8 cellular contexts compared by ENCODE assay signal in genomic region chr3:42539871-42540714, GRCh38. TPM values are rescaled to one million over a fixed set of nuclear protein-coding genes. Genes with fewer than 3 reads are reported as not detected.
DNase-seq lines count a peak whose midpoint lies in the region; ATAC-seq and TF ChIP-seq lines count a peak whose summit lies in the region.

No MANE protein-coding gene starts in this region.

- peak; percentile 88 for DNase-seq in Calu3
- no peak for DNase-seq in HFF-Myc (ENCODE audit: extremely low read depth, low read depth)
- peak; percentile 33 to 74 (median 47) for DNase-seq in adrenal gland
- DNase-seq in iPS-NIHi7 (ENCODE audit: extremely low spot score), result peak; percentile 95
- peak; percentile 68 to 75 for DNase-seq in stimulated activated CD4-positive, alpha-beta T cell treated with anti-CD3 and anti-CD28 coated beads, Interleukin-2, amount 100 ng/mL, for 24 hours
- no peak for DNase-seq in NCI-H446 treated with DMSO at 0.1 percent for 48 hours (lab: John Stamatoyannopoulos, UW)

- TF ChIP-seq CTCF in Calu3 (IDR thresholded peaks at IDR 0.05; ENCODE audit: unreplicated experiment) (peak; percentile 71), HFF-Myc (IDR thresholded peaks at IDR 0.05; ENCODE audit: low read depth, low read length, missing control alignments) (peak; percentile 78), adrenal gland (IDR thresholded peaks at IDR 0.05) (peak; percentile 38 to 71 (median 67))

- H3K36me3 ChIP-seq in adrenal gland (replicated peaks in 1 of 2), result no peaks in the 10 kb centered on the region

- TF ChIP-seq POLR2A in adrenal gland (IDR thresholded peaks at IDR 0.05), result no peak

- no TSS peak for BruUV-seq in Calu3 (replicated peaks; lab: Mats Ljungman, UMichigan)

- no peaks in the 10 kb centered on the region for H3K9me3 Mint-ChIP-seq in Calu3 (ENCODE audit: low read depth, unreplicated experiment)

- no peaks in the 10 kb centered on the region for H3K27me3 ChIP-seq in adrenal gland

- ATAC-seq in SK-N-SH treated with all-trans-retinoic acid at 6 μM for 48 hours (peak; percentile 68; the same call in 2 of the 3 replicates), HG02571 (IDR thresholded peaks at IDR 0.05; ENCODE audit: unreplicated experiment) (no peak)

- H3K9me3 ChIP-seq in adrenal gland (replicated peaks in 1 of 3), result no peaks in the 10 kb centered on the region

- H3K27ac ChIP-seq in adrenal gland, result no peak overlapping the region

- H3K4me3 Mint-ChIP-seq in Calu3 (ENCODE audit: low read depth, unreplicated experiment), result no peak overlapping the region

- 61 to 72% (median 67%) methylated on average over 8 to 14 of the region's 14 CpGs for WGBS in adrenal gland, 4 donors

- H3K27me3 Mint-ChIP-seq in Calu3 (ENCODE audit: unreplicated experiment), result no peaks in the 10 kb centered on the region

- H3K27ac Mint-ChIP-seq in Calu3 (ENCODE audit: unreplicated experiment), result no peak overlapping the region

- H3K4me1 Mint-ChIP-seq in Calu3 (ENCODE audit: low read depth, unreplicated experiment), result no peaks in the 10 kb centered on the region

- CTCF ChIA-PET in Calu3 (lab: Charles Lee), result no interaction called here

- H3K4me1 ChIP-seq in adrenal gland (replicated peaks in 1 of 2), result no peaks in the 10 kb centered on the region

- intact Hi-C loops in Calu3 (cut with micrococcal nuclease; ENCODE audit: unreplicated experiment), result loop anchor here (5.0 to 10.0 kb wide), 2 partner anchors 85 to 293 kb away; no protein-coding TSS in a partner anchor
- intact Hi-C loops in adrenal gland (cut with DNase I), result no loop called here

- no peaks in the 10 kb centered on the region for H3K36me3 Mint-ChIP-seq in Calu3 (ENCODE audit: insufficient read depth, unreplicated experiment)

- H3K4me3 ChIP-seq in HFF-Myc (replicated peaks; ENCODE audit: low read depth, low read length), result no peak overlapping the region
- no peak overlapping the region for H3K4me3 ChIP-seq in adrenal gland

TF ChIP-seq in SK-N-SH treated with all-trans-retinoic acid at 6 μM for 48 hours, 23 proteins besides CTCF, POLR2A, EP300 and RAD21:
- TF ChIP-seq ISL1 (CRISPR knock-in tag; IDR thresholded peaks at IDR 0.05), result no peak
- TF ChIP-seq GLIS3 (CRISPR knock-in tag; IDR thresholded peaks at IDR 0.05), result no peak
- no peak for TF ChIP-seq POU6F1 (CRISPR knock-in tag; IDR thresholded peaks at IDR 0.05; ENCODE audit: borderline replicate concordance, low read depth)
- TF ChIP-seq TCF4 (CRISPR knock-in tag; IDR thresholded peaks at IDR 0.05; ENCODE audit: borderline replicate concordance), result no peak
- no peak for TF ChIP-seq CREB5 (CRISPR knock-in tag; IDR thresholded peaks at IDR 0.05; ENCODE audit: low read depth)
- TF ChIP-seq ZNF565 (CRISPR knock-in tag; conservative IDR thresholded peaks at IDR 0.05; ENCODE audit: low read depth), result no peak
- no peak for TF ChIP-seq OSR1 (CRISPR knock-in tag; IDR thresholded peaks at IDR 0.05)
- no peak for TF ChIP-seq ARNTL (CRISPR knock-in tag; IDR thresholded peaks at IDR 0.05; ENCODE audit: borderline replicate concordance, low read depth)

RNA-seq across cellular contexts. Expression of gene VIPR1, which starts 37.6 kb away (rescaled TPM):
- total RNA-seq in Calu3 (2022) (16.6 and 19.2 TPM in 2 replicates), adrenal gland (10 to 100 TPM in 3 of 8 donors, 1 to 10 TPM in 5; 2.2 to 24.4 (median 3.6) TPM)
- 1 to 10 TPM; 2.6 to 9.2 (median 4.2) TPM for polyA plus RNA-seq in adrenal gland

RNA-seq across cellular contexts. Expression of gene SEC22C, which starts 41.7 kb away (rescaled TPM):
- total RNA-seq in Calu3 (2022) (32.1 and 42.3 TPM in 2 replicates), adrenal gland (10 to 100 TPM; 37.0 to 65.7 (median 43.0) TPM)
- 10 to 100 TPM; 13.7 to 43.1 (median 19.6) TPM for polyA plus RNA-seq in adrenal gland

RNA-seq across cellular contexts. Expression of gene SS18L2, which starts 50.6 kb away (rescaled TPM):
- total RNA-seq in Calu3 (2022), result 23.7 and 25.3 TPM in 2 replicates
- total RNA-seq in adrenal gland, result 10 to 100 TPM; 14.2 to 31.2 (median 19.4) TPM
- 10 to 100 TPM; 25.8 to 43.0 (median 35.4) TPM for polyA plus RNA-seq in adrenal gland

Comparison
In these comparisons a context has a peak if more than half of its experiments do, and no peak if none do; other contexts are left out.
1. DNase-seq: peak in Calu3 (single experiment), adrenal gland (7 of 7), iPS-NIHi7 (single experiment) and stimulated activated CD4-positive, alpha-beta T cell treated with anti-CD3 and anti-CD28 coated beads, Interleukin-2, amount 100 ng/mL, for 24 hours (2 of 2); none in HFF-Myc (single experiment) and NCI-H446 treated with DMSO at 0.1 percent for 48 hours (single experiment).
2. Peak in every context shown above with its lines, with median percentiles within 50 percentile points of each other: CTCF ChIP-seq.